ENCODE assay signal across 9 cellular contexts in genomic region chr19:20038358-20039202, GRCh38. TPM values are rescaled to one million over a fixed set of nuclear protein-coding genes. Genes with fewer than 3 reads are reported as not detected.
A peak's percentile ranks its signal among the peaks of the same experiment; 100 is the strongest.
DNase-seq lines count a peak whose midpoint lies in the region; FAIRE-seq and TF ChIP-seq lines count a peak whose summit lies in the region.
"Had no signal": no experiment of that assay in that cellular context is flagged by ENCODE, and none has a peak within 500 bp of the region (broad histone marks: within the 10 kb centered on the region; RNA-seq: fewer than 3 reads in every experiment).

No MANE protein-coding gene starts in this region.

- peak overlapping the region; percentile 48 to 73 (median 58) for H3K27ac ChIP-seq in Peyer's patch

- H3K27me3 ChIP-seq in Peyer's patch, result no peaks in the 10 kb centered on the region

- peak overlapping the region; percentile 99 for H3K4me3 Mint-ChIP-seq in neural crest cell

- no peaks in the 10 kb centered on the region for H3K4me1 ChIP-seq in Peyer's patch

- no peaks in the 10 kb centered on the region for H3K36me3 ChIP-seq in Peyer's patch

- peaks cover 12% of the 10 kb centered on the region for H3K36me3 Mint-ChIP-seq in neural crest cell (ENCODE audit: low read depth)

- H3K27me3 Mint-ChIP-seq in neural crest cell (ENCODE audit: low read depth), result peaks cover 2% of the 10 kb centered on the region

- no peaks in the 10 kb centered on the region for H3K9me3 ChIP-seq in Peyer's patch

- TF ChIP-seq CTCF in Peyer's patch (IDR thresholded peaks at IDR 0.05) (no peak), epithelial cell of proximal tubule (conservative IDR thresholded peaks at IDR 0.05; ENCODE audit: low read depth, low read length) (no peak), neural crest cell (conservative IDR thresholded peaks at IDR 0.05) (no peak)

- TF ChIP-seq POLR2A in Peyer's patch (IDR thresholded peaks at IDR 0.05), result no peak

- peaks cover 24% of the 10 kb centered on the region for H3K4me1 Mint-ChIP-seq in neural crest cell

- H3K9me3 Mint-ChIP-seq in neural crest cell, result peaks cover 6% of the 10 kb centered on the region

- peak; percentile 11 for FAIRE-seq in GM19239 (lab: Jason Lieb, UNC)

- peak overlapping the region; percentile 99 for H3K27ac Mint-ChIP-seq in neural crest cell (ENCODE audit: unreplicated experiment)

- DNase-seq in GM19239 (ENCODE audit: insufficient read length, low spot score) (no peak), Peyer's patch (no peak), epithelial cell of proximal tubule (ENCODE audit: low read depth) (no peak), neural crest cell (ENCODE audit: low read depth, low spot score) (no peak), KBM-7 (no peak), NCI-H2081 (lab: John Stamatoyannopoulos, UW) (no peak)
- DNase-seq in stimulated activated CD4-positive, alpha-beta T cell treated with anti-CD3 and anti-CD28 coated beads, Interleukin-12 subunit alpha, Interleukin-12 subunit beta, amount 100 ng/mL, for 4 hours, result no peak
- no peak for DNase-seq in stimulated activated CD4-positive, alpha-beta T cell treated with anti-CD3 and anti-CD28 coated beads, Interleukin-4, amount 100 ng/mL, for 1 hour

- in situ Hi-C loops in KBM-7 (cut with MboI; ENCODE audit: low pct_unique_long_range_greater_than_20kb, low sequenced_read_pairs), result no loop called here

- peak overlapping the region; percentile 60 to 89 (median 82) for H3K4me3 ChIP-seq in Peyer's patch
- peak overlapping the region; percentile 95 for H3K4me3 ChIP-seq in epithelial cell of proximal tubule (ENCODE audit: low read depth, low read length)

RNA-seq across cellular contexts. Expression of gene ZNF682, which starts 0.7 kb away (rescaled TPM):
- 10 to 100 TPM in 1 of 4 donors, 1 to 10 TPM in 3; 5.1 to 10.7 (median 8.9) TPM for total RNA-seq in Peyer's patch
- total RNA-seq in epithelial cell of proximal tubule, result 1.7 and 2.8 TPM in 2 replicates
- 25.1 and 26.3 TPM in 2 replicates for total RNA-seq in neural crest cell
- total RNA-seq: NCI-H460 had no signal

RNA-seq across cellular contexts. Expression of gene ZNF90, which starts 39.2 kb away (rescaled TPM):
- total RNA-seq in Peyer's patch (10 to 100 TPM in 1 of 4 donors, 1 to 10 TPM in 2, under 1 TPM in 1; 0.70 to 10.7 (median 4.3) TPM), epithelial cell of proximal tubule (3.6 and 5.9 TPM in 2 replicates), neural crest cell (27.3 and 27.4 TPM in 2 replicates)
- total RNA-seq: NCI-H460 had no signal
